Comparison of ENCODE assay signal across 13 cellular contexts in genomic region chr7:111029141-111029572, GRCh38.
DNase-seq lines count a peak whose midpoint lies in the region; ATAC-seq, FAIRE-seq and TF ChIP-seq lines count a peak whose summit lies in the region.
"Had no signal": no experiment of that assay in that cellular context is flagged by ENCODE, and none has a peak within 500 bp of the region (broad histone marks: within the 10 kb centered on the region; RNA-seq: fewer than 3 reads in every experiment).

No MANE protein-coding gene starts in this region.

- no peak overlapping the region for H3K27ac ChIP-seq in CD4-positive, alpha-beta memory T cell (ENCODE audit: low read depth, low read length)
- H3K27ac ChIP-seq in prostate gland = no peak overlapping the region
- H3K27ac ChIP-seq: pancreas, uterus, VCaP had no signal

- POLR2A ChIA-PET in CD4-positive, alpha-beta memory T cell (lab: Charles Lee; ENCODE audit: partially characterized antibody) = interaction anchor here (0.7 to 2.8 kb wide), 6 partner anchors 14 to 130 kb away, joined by 3 to 18 read pairs (median 4); no protein-coding TSS in a partner anchor
- POLR2A ChIA-PET in Caco-2 (lab: Charles Lee) = interaction anchor here (0.6 kb wide), 1 partner anchor 28 kb away, joined by 3 read pairs; no protein-coding TSS in a partner anchor

- no peaks in the 10 kb centered on the region for H3K9me3 Mint-ChIP-seq in CD4-positive, alpha-beta memory T cell
- H3K9me3 Mint-ChIP-seq in activated naive CD8-positive, alpha-beta T cell treated with anti-CD3 and anti-CD28 coated beads, Interleukin-2, amount 50 U/mL, for 24 hours = no peaks in the 10 kb centered on the region
- no peaks in the 10 kb centered on the region for H3K9me3 Mint-ChIP-seq in Caco-2 (ENCODE audit: unreplicated experiment)

- H3K4me1 Mint-ChIP-seq in CD4-positive, alpha-beta memory T cell = peaks cover 38 to 58% (median 50%) of the 10 kb centered on the region in 4 donors
- H3K4me1 Mint-ChIP-seq in activated naive CD8-positive, alpha-beta T cell treated with anti-CD3 and anti-CD28 coated beads, Interleukin-2, amount 50 U/mL, for 24 hours = peaks cover 76% of the 10 kb centered on the region
- H3K4me1 Mint-ChIP-seq in Caco-2 (ENCODE audit: low read depth, unreplicated experiment) = peaks cover 11% of the 10 kb centered on the region

- no peak for DNase-seq in CD4-positive, alpha-beta memory T cell
- DNase-seq in GM19239 (ENCODE audit: insufficient read length, low spot score) (no peak), NCI-H1930 (lab: John Stamatoyannopoulos, UW) (no peak), EL (no peak), prostate gland (ENCODE audit: low spot score) (no peak), Caco-2 (no peak)
- DNase-seq in activated naive CD8-positive, alpha-beta T cell treated with anti-CD3 and anti-CD28 coated beads, Interleukin-2, amount 50 U/mL, for 24 hours = no peak
- DNase-seq: immature natural killer cell, pancreas, uterus had no signal

- WGBS in prostate gland = 58% methylated on average over 1 of the region's 1 CpG

- no peaks in the 10 kb centered on the region for H3K36me3 ChIP-seq in CD4-positive, alpha-beta memory T cell (ENCODE audit: insufficient read depth, low read length)
- H3K36me3 ChIP-seq in prostate gland (no peaks in the 10 kb centered on the region), Caco-2 (ENCODE audit: control insufficient read depth, insufficient read depth, low read length) (no peaks in the 10 kb centered on the region)
- H3K36me3 ChIP-seq: HAP-1, pancreas, uterus had no signal

- no peaks in the 10 kb centered on the region for H3K27me3 ChIP-seq in CD4-positive, alpha-beta memory T cell (ENCODE audit: insufficient read depth, low read length)
- no peaks in the 10 kb centered on the region for H3K27me3 ChIP-seq in prostate gland (replicated peaks; ENCODE audit: insufficient read depth)
- H3K27me3 ChIP-seq in Caco-2 (replicated peaks; ENCODE audit: control insufficient read depth, insufficient read depth, low read length) = no peaks in the 10 kb centered on the region
- H3K27me3 ChIP-seq: pancreas, uterus had no signal

- H3K4me3 Mint-ChIP-seq in CD4-positive, alpha-beta memory T cell = peak overlapping the region in 3 of 8 donors; percentile 36 to 66 (median 37)
- peak overlapping the region; percentile 63 for H3K4me3 Mint-ChIP-seq in activated naive CD8-positive, alpha-beta T cell treated with anti-CD3 and anti-CD28 coated beads, Interleukin-2, amount 50 U/mL, for 24 hours
- no peak overlapping the region for H3K4me3 Mint-ChIP-seq in Caco-2 (ENCODE audit: unreplicated experiment)
- H3K4me3 Mint-ChIP-seq: immature natural killer cell had no signal

- H3K36me3 Mint-ChIP-seq in CD4-positive, alpha-beta memory T cell = no peaks in the 10 kb centered on the region
- no peaks in the 10 kb centered on the region for H3K36me3 Mint-ChIP-seq in activated naive CD8-positive, alpha-beta T cell treated with anti-CD3 and anti-CD28 coated beads, Interleukin-2, amount 50 U/mL, for 24 hours (ENCODE audit: low read depth)
- no peaks in the 10 kb centered on the region for H3K36me3 Mint-ChIP-seq in Caco-2 (ENCODE audit: insufficient read depth, unreplicated experiment)
- H3K36me3 Mint-ChIP-seq: immature natural killer cell had no signal

- no peak overlapping the region for H3K4me3 ChIP-seq in CD4-positive, alpha-beta memory T cell (ENCODE audit: low read length in 2 of 2)
- H3K4me3 ChIP-seq in prostate gland = no peak overlapping the region
- H3K4me3 ChIP-seq in Caco-2 (ENCODE audit: low read depth, low read length) = no peak overlapping the region
- H3K4me3 ChIP-seq: HAP-1, pancreas, uterus had no signal

- peak overlapping the region in 4 of 7 donors; percentile 16 to 82 (median 47) for H3K27ac Mint-ChIP-seq in CD4-positive, alpha-beta memory T cell
- H3K27ac Mint-ChIP-seq in activated naive CD8-positive, alpha-beta T cell treated with anti-CD3 and anti-CD28 coated beads, Interleukin-2, amount 50 U/mL, for 24 hours = peak overlapping the region; percentile 96
- H3K27ac Mint-ChIP-seq in Caco-2 (ENCODE audit: unreplicated experiment) = no peak overlapping the region
- H3K27ac Mint-ChIP-seq: immature natural killer cell had no signal

- no peak for TF ChIP-seq CTCF in prostate gland (IDR thresholded peaks at IDR 0.05)
- TF ChIP-seq CTCF in Caco-2 (IDR thresholded peaks at IDR 0.05; ENCODE audit: insufficient read depth in 1 of 2, low read depth in 1 of 2, low read length in 1 of 2, severe bottlenecking in 1 of 2, unreplicated experiment in 1 of 2) = no peak

- peak; percentile 12 for ATAC-seq in HG03520 (IDR thresholded peaks at IDR 0.05; ENCODE audit: unreplicated experiment)
- ATAC-seq in activated naive CD8-positive, alpha-beta T cell treated with anti-CD3 and anti-CD28 coated beads, Interleukin-2, amount 50 U/mL, for 24 hours = peak; percentile 60

- peak; percentile 48 for FAIRE-seq in GM19239 (lab: Jason Lieb, UNC)
- FAIRE-seq: pancreas had no signal

- TF ChIP-seq POLR2A in prostate gland (IDR thresholded peaks at IDR 0.05) = no peak

- H3K4me1 ChIP-seq in CD4-positive, alpha-beta memory T cell (ENCODE audit: insufficient read depth, low read length) = peaks cover 58% of the 10 kb centered on the region
- H3K4me1 ChIP-seq in prostate gland (replicated peaks) (no peaks in the 10 kb centered on the region), Caco-2 (peaks cover 10% of the 10 kb centered on the region)
- H3K4me1 ChIP-seq: uterus had no signal

- CTCF ChIA-PET in CD4-positive, alpha-beta memory T cell (lab: Charles Lee; ENCODE audit: partially characterized antibody) = interaction anchor here (1.1 kb wide), 1 partner anchor 54 kb away, joined by 6 read pairs; no protein-coding TSS in a partner anchor
- CTCF ChIA-PET in Caco-2 (lab: Charles Lee) = no interaction called here

- H3K9me3 ChIP-seq in CD4-positive, alpha-beta memory T cell (ENCODE audit: control insufficient read depth in 1 of 2, low read length in 2 of 2) = no peaks in the 10 kb centered on the region
- H3K9me3 ChIP-seq in prostate gland (no peaks in the 10 kb centered on the region), Caco-2 (no peaks in the 10 kb centered on the region)
- H3K9me3 ChIP-seq: HAP-1, pancreas, uterus had no signal

- no TSS peak for BruUV-seq in Caco-2 (replicated peaks; lab: Mats Ljungman, UMichigan)

- H3K27me3 Mint-ChIP-seq in CD4-positive, alpha-beta memory T cell = no peaks in the 10 kb centered on the region
- no peaks in the 10 kb centered on the region for H3K27me3 Mint-ChIP-seq in activated naive CD8-positive, alpha-beta T cell treated with anti-CD3 and anti-CD28 coated beads, Interleukin-2, amount 50 U/mL, for 24 hours
- no peaks in the 10 kb centered on the region for H3K27me3 Mint-ChIP-seq in Caco-2 (ENCODE audit: insufficient read depth, unreplicated experiment)

- intact Hi-C loops in CD4-positive, alpha-beta memory T cell (cut with micrococcal nuclease) = loop anchor here (5.0 kb wide), 1 partner anchor 37 kb away; no protein-coding TSS in a partner anchor
- intact Hi-C loops in prostate gland (cut with DNase I) (no loop called here), Caco-2 (cut with micrococcal nuclease; ENCODE audit: unreplicated experiment) (no loop called here)
